Comparison of ENCODE assay signal across 14 cellular contexts in genomic region chr2:130807659-130808385, GRCh38. TPM values are rescaled to one million over a fixed set of nuclear protein-coding genes. Genes with fewer than 3 reads are reported as not detected.
DNase-seq lines count a peak whose midpoint lies in the region; ATAC-seq and TF ChIP-seq lines count a peak whose summit lies in the region.
"Had no signal": no experiment of that assay in that cellular context is flagged by ENCODE, and none has a peak within 500 bp of the region (broad histone marks: within the 10 kb centered on the region; RNA-seq: fewer than 3 reads in every experiment).

No MANE protein-coding gene starts in this region.

- TF ChIP-seq CTCF in MCF 10A (IDR thresholded peaks at IDR 0.05; ENCODE audit: unreplicated experiment) (no peak), breast epithelium (IDR thresholded peaks at IDR 0.05) (no peak), foreskin keratinocyte (conservative IDR thresholded peaks at IDR 0.05) (no peak)

- H3K27me3 Mint-ChIP-seq in MCF 10A (ENCODE audit: insufficient read depth, unreplicated experiment): no peaks in the 10 kb centered on the region

- no TSS peak for BruUV-seq in MCF 10A (replicated peaks; lab: Mats Ljungman, UMichigan)

- H3K27me3 ChIP-seq in breast epithelium (no peaks in the 10 kb centered on the region), foreskin keratinocyte (no peaks in the 10 kb centered on the region)
- H3K27me3 ChIP-seq: upper lobe of right lung had no signal

- no peaks in the 10 kb centered on the region for H3K9me3 Mint-ChIP-seq in MCF 10A (ENCODE audit: unreplicated experiment)
- H3K9me3 Mint-ChIP-seq: natural killer cell treated with Interleukin-12 subunit alpha and Interleukin-12 subunit beta and Interleukin-15 and Interleukin-18, amount 100 ng/mL, for 72 hours had no signal

- no peak for TF ChIP-seq POLR2A in breast epithelium (IDR thresholded peaks at IDR 0.05)

- DNase-seq in MCF 10A (ENCODE audit: unreplicated experiment) (peak; percentile 97), breast epithelium (ENCODE audit: low spot score in 2 of 2) (no peak), NCI-H69 (lab: John Stamatoyannopoulos, UW) (peak; percentile 78), foreskin keratinocyte (peak; percentile 77 to 88), NCI-H128 (lab: John Stamatoyannopoulos, UW; ENCODE audit: unreplicated experiment) (no peak), putamen (ENCODE audit: low spot score) (no peak), GM03348 (ENCODE audit: low spot score) (no peak)
- DNase-seq: NCI-H2081, SIG-M5, upper lobe of right lung had no signal

- H3K27ac ChIP-seq in breast epithelium (no peak overlapping the region), foreskin keratinocyte (peak overlapping the region; percentile 84)
- H3K27ac ChIP-seq: upper lobe of right lung had no signal

- H3K4me3 Mint-ChIP-seq in MCF 10A (ENCODE audit: unreplicated experiment): peak overlapping the region; percentile 66
- H3K4me3 Mint-ChIP-seq: natural killer cell treated with Interleukin-12 subunit alpha and Interleukin-12 subunit beta and Interleukin-15 and Interleukin-18, amount 100 ng/mL, for 72 hours had no signal

- intact Hi-C loops in MCF 10A (cut with micrococcal nuclease) (loop anchor here (1.0 kb wide), 2 partner anchors 16 to 28 kb away; partner anchors contain the start of gene ARHGEF4), breast epithelium (cut with DNase I; ENCODE audit: low total_unique reads) (no loop called here)

- H3K9me3 ChIP-seq in breast epithelium: no peaks in the 10 kb centered on the region
- H3K9me3 ChIP-seq: upper lobe of right lung had no signal

- peaks cover 39% of the 10 kb centered on the region for H3K4me1 Mint-ChIP-seq in MCF 10A (ENCODE audit: insufficient read depth, unreplicated experiment)

- H3K4me1 ChIP-seq in breast epithelium (no peaks in the 10 kb centered on the region), foreskin keratinocyte (peaks cover 22% of the 10 kb centered on the region)
- H3K4me1 ChIP-seq: upper lobe of right lung had no signal

- CTCF ChIA-PET in MCF 10A (lab: Yijun Ruan, JAX): interaction anchor here (0.7 to 2.2 kb wide), 13 partner anchors 9 to 280 kb away, joined by 3 to 11 read pairs (median 4); no protein-coding TSS in a partner anchor

- H3K27ac Mint-ChIP-seq in MCF 10A (ENCODE audit: low read depth, unreplicated experiment): peak overlapping the region; percentile 96
- H3K27ac Mint-ChIP-seq: natural killer cell treated with Interleukin-12 subunit alpha and Interleukin-12 subunit beta and Interleukin-15 and Interleukin-18, amount 100 ng/mL, for 72 hours had no signal

- ATAC-seq in foreskin keratinocyte: peak; percentile 84
- no peak for ATAC-seq in activated CD4-positive, CD25-positive, alpha-beta regulatory T cell treated with anti-CD3 and anti-CD28 coated beads, Interleukin-2, amount 50 U/mL, for 24 hours
- ATAC-seq: upper lobe of right lung had no signal

- H3K4me3 ChIP-seq in breast epithelium: no peak overlapping the region
- H3K4me3 ChIP-seq: upper lobe of right lung had no signal

- H3K36me3 ChIP-seq in breast epithelium: no peaks in the 10 kb centered on the region
- H3K36me3 ChIP-seq: upper lobe of right lung had no signal

- no peaks in the 10 kb centered on the region for H3K36me3 Mint-ChIP-seq in MCF 10A (ENCODE audit: insufficient read depth, unreplicated experiment)
- H3K36me3 Mint-ChIP-seq: natural killer cell treated with Interleukin-12 subunit alpha and Interleukin-12 subunit beta and Interleukin-15 and Interleukin-18, amount 100 ng/mL, for 72 hours had no signal

- POLR2A ChIA-PET in MCF 10A (lab: Yijun Ruan, JAX): interaction anchor here (0.9 to 4.1 kb wide), 19 partner anchors 9 to 465 kb away, joined by 3 to 95 read pairs (median 10); partner anchors contain the start of genes ARHGEF4, FAM168B, IMP4 and PLEKHB2

RNA-seq across cellular contexts. Expression of gene ARHGEF4, which starts 28.9 kb away (rescaled TPM):
- total RNA-seq in MCF 10A (2022) (52.0 and 59.3 TPM in 2 replicates), breast epithelium (10 to 100 TPM in 1 of 3 donors, 1 to 10 TPM in 2; 7.5 to 10.1 (median 8.0) TPM), foreskin keratinocyte (22.5 and 22.9 TPM in 2 replicates)
- 13.8 and 14.1 TPM in 2 replicates for polyA plus RNA-seq in foreskin keratinocyte
- total RNA-seq: natural killer cell treated with Interleukin-12 subunit alpha and Interleukin-12 subunit beta and Interleukin-15 and Interleukin-18, amount 100 ng/mL, for 72 hours had no signal

RNA-seq across cellular contexts. Expression of gene AMER3, which starts 52.5 kb away (rescaled TPM):
- total RNA-seq in MCF 10A (2022) (not detected in 2 replicates), breast epithelium (not detected), foreskin keratinocyte (not detected in 2 replicates)
- polyA plus RNA-seq in foreskin keratinocyte: not detected in 2 replicates
- total RNA-seq: glomerular endothelial cell; natural killer cell treated with Interleukin-12 subunit alpha and Interleukin-12 subunit beta and Interleukin-15 and Interleukin-18, amount 100 ng/mL, for 72 hours; skeletal muscle tissue; upper lobe of right lung had no signal

Comparison
In these comparisons a context has a peak if more than half of its experiments do, and no peak if none do; other contexts are left out.
1. DNase-seq: peak in MCF 10A (single experiment), NCI-H69 (single experiment) and foreskin keratinocyte (2 of 2); none in breast epithelium (0 of 2), NCI-H128 (single experiment), putamen (single experiment) and GM03348 (single experiment).